In the genomic region with DNA sequence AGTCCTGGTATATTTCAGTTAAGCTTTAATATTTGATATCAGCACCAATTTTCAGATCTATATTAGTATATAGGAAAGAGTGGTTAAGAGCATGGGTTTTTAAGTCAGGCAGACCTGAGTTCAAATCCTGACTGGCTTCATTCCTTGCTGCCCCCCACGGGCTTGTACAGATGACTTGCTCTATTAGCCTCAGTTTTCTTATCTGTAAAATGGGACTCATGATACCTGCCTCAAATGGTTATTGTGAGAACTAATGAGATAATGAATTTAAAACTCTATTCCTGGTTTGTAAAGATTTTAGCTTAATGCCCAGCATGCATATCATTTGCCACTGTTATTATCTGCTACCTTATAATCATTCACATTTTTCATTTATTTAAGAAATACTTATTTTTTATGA, we compare ENCODE assay signal across 8 cellular contexts.
"Had no signal": no experiment of that assay in that cellular context is flagged by ENCODE, and none has a peak within 500 bp of the region (broad histone marks: within the 10 kb centered on the region; RNA-seq: fewer than 3 reads in every experiment).

No MANE protein-coding gene starts in this region.

- FAIRE-seq: G401.6, GM12878, GM12891, GM12892, GM18507, GM19239 had no signal

- H3K4me3 ChIP-seq: GM12878 had no signal

- DNase-seq: GDM1, GF-D8 had no signal

- ATAC-seq: GM12878 had no signal
